In the genomic region with DNA sequence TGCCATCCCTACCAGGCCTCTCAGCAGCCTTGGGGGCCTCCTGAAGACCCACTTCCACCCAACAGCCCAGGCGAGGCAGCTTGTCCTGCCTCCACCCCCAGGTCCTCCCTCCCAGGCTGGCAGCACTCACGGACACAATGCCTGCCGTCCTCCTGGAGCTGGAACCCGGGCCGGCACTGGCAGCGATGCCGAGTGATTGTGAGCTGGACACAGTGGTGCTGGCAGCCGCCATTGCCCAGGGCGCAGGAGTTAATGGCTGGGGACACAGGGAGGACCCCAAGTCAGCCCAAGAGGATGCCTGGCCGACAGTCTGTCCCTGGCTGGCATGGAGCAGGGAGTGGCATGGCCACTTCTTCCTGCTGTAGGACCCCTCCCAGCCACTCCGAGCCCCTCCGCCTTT, we compare ENCODE assay signal across 15 cellular contexts.
DNase-seq lines count a peak whose midpoint lies in the region; TF ChIP-seq lines count a peak whose summit lies in the region.
"Had no signal": no experiment of that assay in that cellular context is flagged by ENCODE, and none has a peak within 500 bp of the region (broad histone marks: within the 10 kb centered on the region; RNA-seq: fewer than 3 reads in every experiment).

No MANE protein-coding gene starts in this region.

- H3K27me3 Mint-ChIP-seq in Caco-2 (ENCODE audit: insufficient read depth, unreplicated experiment): no peaks in the 10 kb centered on the region
- H3K27me3 Mint-ChIP-seq: CD4-positive, alpha-beta T cell; CD8-positive, alpha-beta memory T cell had no signal

- peak overlapping the region; percentile 96 for H3K4me2 ChIP-seq in BLaER1
- peak overlapping the region in 10 of 11 experiments; percentile 83 to 97 (median 90); a peak in 19 of 22 replicates for H3K4me2 ChIP-seq in BLaER1 treated with 17β-estradiol and CSF1 and Interleukin-3, amounts not matched to agents 10 nM and 100 nM
- H3K4me2 ChIP-seq: GM23338 had no signal

- no peaks in the 10 kb centered on the region for H3K27me3 ChIP-seq in BLaER1
- no peaks in the 10 kb centered on the region for H3K27me3 ChIP-seq in BLaER1 treated with 17β-estradiol and CSF1 and Interleukin-3, amounts not matched to agents 10 nM and 100 nM
- no peaks in the 10 kb centered on the region for H3K27me3 ChIP-seq in Caco-2 (replicated peaks; ENCODE audit: control insufficient read depth, insufficient read depth, low read length)

- peaks cover 81% of the 10 kb centered on the region for H4K20me1 ChIP-seq in BLaER1
- H4K20me1 ChIP-seq in BLaER1 treated with 17β-estradiol and CSF1 and Interleukin-3, amounts not matched to agents 10 nM and 100 nM: peaks cover 25 to 86% (median 78%) of the 10 kb centered on the region in 11 experiments; a peak in 20 of 22 replicates

- no peak for TF ChIP-seq CTCF in RWPE1 (conservative IDR thresholded peaks at IDR 0.05; ENCODE audit: low read depth)
- TF ChIP-seq CTCF in Caco-2 (IDR thresholded peaks at IDR 0.05; ENCODE audit: insufficient read depth in 1 of 2, low read depth in 1 of 2, low read length in 1 of 2, severe bottlenecking in 1 of 2, unreplicated experiment in 1 of 2): no peak

- H3K36me3 ChIP-seq in BLaER1: peaks cover 22% of the 10 kb centered on the region
- peaks cover 0 to 43% (median 12%) of the 10 kb centered on the region in 11 experiments; a peak in 11 of 22 replicates for H3K36me3 ChIP-seq in BLaER1 treated with 17β-estradiol and CSF1 and Interleukin-3, amounts not matched to agents 10 nM and 100 nM
- H3K36me3 ChIP-seq in Caco-2 (ENCODE audit: control insufficient read depth, insufficient read depth, low read length): no peaks in the 10 kb centered on the region

- H3K36me3 Mint-ChIP-seq in Caco-2 (ENCODE audit: insufficient read depth, unreplicated experiment): no peaks in the 10 kb centered on the region
- H3K36me3 Mint-ChIP-seq: CD14-positive monocyte had no signal

- H3K27ac ChIP-seq in BLaER1 (peak overlapping the region; percentile 73; the same call in 1 of the 2 replicates), RWPE1 (peak overlapping the region; percentile 74; the same call in 1 of the 2 replicates)
- peak overlapping the region in 7 of 11 experiments; percentile 56 to 79 (median 67); a peak in 12 of 22 replicates for H3K27ac ChIP-seq in BLaER1 treated with 17β-estradiol and CSF1 and Interleukin-3, amounts not matched to agents 10 nM and 100 nM

- H3K4me1 ChIP-seq in BLaER1: peaks cover 99% of the 10 kb centered on the region
- H3K4me1 ChIP-seq in BLaER1 treated with 17β-estradiol and CSF1 and Interleukin-3, amounts not matched to agents 10 nM and 100 nM: peaks cover 23 to 100% (median 80%) of the 10 kb centered on the region in 10 experiments
- no peaks in the 10 kb centered on the region for H3K4me1 ChIP-seq in Caco-2

- H3K4me3 ChIP-seq in BLaER1 (no peak overlapping the region), Caco-2 (ENCODE audit: low read depth, low read length) (no peak overlapping the region)
- H3K4me3 ChIP-seq in BLaER1 treated with 17β-estradiol and CSF1 and Interleukin-3, amounts not matched to agents 10 nM and 100 nM: no peak overlapping the region
- H3K4me3 ChIP-seq: GM23338 had no signal

- POLR2A ChIA-PET in RWPE1 (lab: Yijun Ruan, JAX; ENCODE audit: low non-redundant PET) (no interaction called here), Caco-2 (lab: Charles Lee) (no interaction called here)

- DNase-seq in RWPE1 (ENCODE audit: low spot score): no peak
- DNase-seq in Caco-2: no peak
- DNase-seq in stimulated activated CD4-positive, alpha-beta T cell treated with anti-CD3 and anti-CD28 coated beads, Interleukin-15, amount 100 ng/mL, for 24 hours: no peak
- no peak for DNase-seq in NCI-H1048 (lab: John Stamatoyannopoulos, UW)
- DNase-seq: Calu3; CD4-positive, alpha-beta T cell; CD8-positive, alpha-beta memory T cell; DMS53; DMS79 treated with DMSO at 0.1 percent for 48 hours; GF-D8; H9 had no signal

- no peak overlapping the region for H3K27ac Mint-ChIP-seq in Caco-2 (ENCODE audit: unreplicated experiment)
- H3K27ac Mint-ChIP-seq: CD14-positive monocyte; CD4-positive, alpha-beta T cell; CD8-positive, alpha-beta memory T cell; GM23338 had no signal

- CTCF ChIA-PET in RWPE1 (lab: Yijun Ruan, JAX) (no interaction called here), Caco-2 (lab: Charles Lee) (interaction anchor here (0.9 kb wide), 1 partner anchor 62 kb away, joined by 3 read pairs; no protein-coding TSS in a partner anchor)

- intact Hi-C loops in Caco-2 (cut with micrococcal nuclease; ENCODE audit: unreplicated experiment): no loop called here

- no peaks in the 10 kb centered on the region for H3K9me3 Mint-ChIP-seq in Caco-2 (ENCODE audit: unreplicated experiment)
- H3K9me3 Mint-ChIP-seq: CD4-positive, alpha-beta T cell; CD8-positive, alpha-beta memory T cell; GM23338 had no signal

- H3K9ac ChIP-seq in BLaER1: no peak overlapping the region
- H3K9ac ChIP-seq in BLaER1 treated with 17β-estradiol and CSF1 and Interleukin-3, amounts not matched to agents 10 nM and 100 nM: peak overlapping the region in 8 of 11 experiments; percentile 0 to 68 (median 60); a peak in 9 of 22 replicates

- BruUV-seq in Caco-2 (replicated peaks; lab: Mats Ljungman, UMichigan): no TSS peak

- no peak overlapping the region for H3K4me3 Mint-ChIP-seq in Caco-2 (ENCODE audit: unreplicated experiment)
- H3K4me3 Mint-ChIP-seq: CD14-positive monocyte; CD4-positive, alpha-beta T cell; CD8-positive, alpha-beta memory T cell; GM23338; H9 had no signal

- H3K4me1 Mint-ChIP-seq in Caco-2 (ENCODE audit: low read depth, unreplicated experiment): no peaks in the 10 kb centered on the region
- H3K4me1 Mint-ChIP-seq: CD8-positive, alpha-beta memory T cell; GM23338; H9 had no signal

- no peaks in the 10 kb centered on the region for H3K9me3 ChIP-seq in BLaER1
- H3K9me3 ChIP-seq in BLaER1 treated with 17β-estradiol and CSF1 and Interleukin-3, amounts not matched to agents 10 nM and 100 nM (replicated peaks in 1 of 11): peaks cover 0 to 8% (median 4%) of the 10 kb centered on the region in 11 experiments; a peak in 6 of 22 replicates
- no peaks in the 10 kb centered on the region for H3K9me3 ChIP-seq in Caco-2
